Comparison of ENCODE assay signal across 12 cellular contexts in the genomic region with DNA sequence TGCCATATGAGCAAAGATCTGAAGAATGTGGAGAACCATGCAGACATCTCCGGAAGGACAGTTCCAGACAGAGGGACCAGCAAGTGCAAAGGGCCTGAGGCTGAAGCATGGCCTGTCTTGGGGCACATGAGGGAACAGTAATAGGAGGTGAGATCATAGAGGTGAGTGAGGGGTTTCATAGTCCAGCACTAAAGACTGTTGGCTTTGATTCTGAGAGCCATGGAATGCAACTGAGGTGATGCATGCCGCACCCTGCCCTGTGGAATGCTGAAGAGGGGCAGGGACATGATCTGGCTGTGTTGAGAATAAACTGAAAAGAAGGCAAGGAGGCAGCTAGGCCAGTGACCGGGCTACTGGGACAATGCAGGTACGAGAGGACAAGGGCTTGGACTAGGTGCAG.
A peak's percentile ranks its signal among the peaks of the same experiment; 100 is the strongest.
DNase-seq lines count a peak whose midpoint lies in the region; ATAC-seq and TF ChIP-seq lines count a peak whose summit lies in the region.
"Had no signal": no experiment of that assay in that cellular context is flagged by ENCODE, and none has a peak within 500 bp of the region (broad histone marks: within the 10 kb centered on the region; RNA-seq: fewer than 3 reads in every experiment).

No MANE protein-coding gene starts in this region.

- H3K9ac ChIP-seq in endodermal cell (ENCODE audit: extremely low read depth, low read length, poor library complexity, severe bottlenecking), result no peak overlapping the region

- peak overlapping the region in 3 of 4 donors; percentile 32 to 92 (median 90) for H3K27ac ChIP-seq in tibial nerve
- H3K27ac ChIP-seq in endodermal cell (ENCODE audit: low read depth, low read length), result no peak overlapping the region
- H3K27ac ChIP-seq: neutrophil had no signal

- TF ChIP-seq CTCF in tibial nerve (IDR thresholded peaks at IDR 0.05), result no peak
- no peak for TF ChIP-seq CTCF in endodermal cell (conservative IDR thresholded peaks at IDR 0.05)

- no peaks in the 10 kb centered on the region for H3K27me3 ChIP-seq in tibial nerve
- H3K27me3 ChIP-seq in endodermal cell (ENCODE audit: control insufficient read depth, insufficient read depth, low read length, poor library complexity, severe bottlenecking), result no peaks in the 10 kb centered on the region
- H3K27me3 ChIP-seq: neutrophil had no signal

- H3K4me1 Mint-ChIP-seq in activated T-cell treated with anti-CD3 and anti-CD28 coated beads, Interleukin-2, amount 50 U/mL, for 72 hours (ENCODE audit: low read depth), result peaks cover 40% of the 10 kb centered on the region
- peaks cover 48% of the 10 kb centered on the region for H3K4me1 Mint-ChIP-seq in activated naive CD8-positive, alpha-beta T cell treated with anti-CD3 and anti-CD28 coated beads, Interleukin-2, amount 10 ng/mL, durations not matched to agents 7 days and 5 days
- H3K4me1 Mint-ChIP-seq in memory B cell (peaks cover 45% of the 10 kb centered on the region), endodermal cell (no peaks in the 10 kb centered on the region)

- no peaks in the 10 kb centered on the region for H3K9me3 Mint-ChIP-seq in activated T-cell treated with anti-CD3 and anti-CD28 coated beads, Interleukin-2, amount 50 U/mL, for 72 hours
- H3K9me3 Mint-ChIP-seq in activated naive CD8-positive, alpha-beta T cell treated with anti-CD3 and anti-CD28 coated beads, Interleukin-2, amount 10 ng/mL, durations not matched to agents 7 days and 5 days, result no peaks in the 10 kb centered on the region
- H3K9me3 Mint-ChIP-seq in memory B cell, result no peaks in the 10 kb centered on the region
- H3K9me3 Mint-ChIP-seq in endodermal cell, result no peaks in the 10 kb centered on the region

- H3K27me3 Mint-ChIP-seq in activated T-cell treated with anti-CD3 and anti-CD28 coated beads, Interleukin-2, amount 50 U/mL, for 72 hours (ENCODE audit: low read depth), result no peaks in the 10 kb centered on the region
- no peaks in the 10 kb centered on the region for H3K27me3 Mint-ChIP-seq in activated naive CD8-positive, alpha-beta T cell treated with anti-CD3 and anti-CD28 coated beads, Interleukin-2, amount 10 ng/mL, durations not matched to agents 7 days and 5 days
- H3K27me3 Mint-ChIP-seq in memory B cell, result no peaks in the 10 kb centered on the region
- H3K27me3 Mint-ChIP-seq in endodermal cell (ENCODE audit: insufficient read depth), result no peaks in the 10 kb centered on the region

- POLR2A ChIA-PET in activated naive CD8-positive, alpha-beta T cell treated with anti-CD3 and anti-CD28 coated beads, Interleukin-2, amount 10 ng/mL, durations not matched to agents 7 days and 5 days (lab: Charles Lee), result interaction anchor here (0.7 to 2.1 kb wide), 2 partner anchors 17 to 26 kb away, joined by 3 to 9 read pairs; no protein-coding TSS in a partner anchor

- peaks cover 0 to 15% (median 0%) of the 10 kb centered on the region in 3 donors for H3K36me3 ChIP-seq in tibial nerve
- H3K36me3 ChIP-seq in endodermal cell (ENCODE audit: control insufficient read depth, insufficient read depth, low read length), result no peaks in the 10 kb centered on the region

- H3K9me3 ChIP-seq in tibial nerve (no peaks in the 10 kb centered on the region), endodermal cell (ENCODE audit: control insufficient read depth, low read length) (no peaks in the 10 kb centered on the region)
- H3K9me3 ChIP-seq: neutrophil had no signal

- no peak for TF ChIP-seq EP300 in tibial nerve (IDR thresholded peaks at IDR 0.05)

- no peak for ATAC-seq in activated T-cell treated with anti-CD3 and anti-CD28 coated beads, Interleukin-2, amount 50 U/mL, for 72 hours (replicated peaks in 1 of 2)
- ATAC-seq in activated naive CD8-positive, alpha-beta T cell treated with anti-CD3 and anti-CD28 coated beads, Interleukin-2, amount 10 ng/mL, durations not matched to agents 7 days and 5 days (ENCODE audit: low read depth), result no peak
- no peak for ATAC-seq in memory B cell (ENCODE audit: low read depth)

- peak overlapping the region; percentile 90 for H3K27ac Mint-ChIP-seq in activated T-cell treated with anti-CD3 and anti-CD28 coated beads, Interleukin-2, amount 50 U/mL, for 72 hours
- H3K27ac Mint-ChIP-seq in activated naive CD8-positive, alpha-beta T cell treated with anti-CD3 and anti-CD28 coated beads, Interleukin-2, amount 10 ng/mL, durations not matched to agents 7 days and 5 days, result peak overlapping the region; percentile 15
- H3K27ac Mint-ChIP-seq in memory B cell, result peak overlapping the region; percentile 82
- no peak overlapping the region for H3K27ac Mint-ChIP-seq in endodermal cell

- H3K4me1 ChIP-seq in tibial nerve (peaks cover 0 to 100% (median 62%) of the 10 kb centered on the region in 4 donors), endodermal cell (ENCODE audit: control insufficient read depth, insufficient read depth, low read length) (no peaks in the 10 kb centered on the region)

- 87 to 91% methylated on average over 4 of the region's 4 CpGs for WGBS in tibial nerve, 2 donors
- WGBS in endodermal cell (ENCODE audit: insufficient coverage in 1 of 2, insufficient read length in 1 of 2), 2 experiments, result 88 to 93% methylated on average over 3 to 4 of the region's 4 CpGs

- H3K4me3 Mint-ChIP-seq in activated T-cell treated with anti-CD3 and anti-CD28 coated beads, Interleukin-2, amount 50 U/mL, for 72 hours, result no peak overlapping the region
- H3K4me3 Mint-ChIP-seq in activated naive CD8-positive, alpha-beta T cell treated with anti-CD3 and anti-CD28 coated beads, Interleukin-2, amount 10 ng/mL, durations not matched to agents 7 days and 5 days, result no peak overlapping the region
- H3K4me3 Mint-ChIP-seq in memory B cell (no peak overlapping the region), endodermal cell (no peak overlapping the region)

- H3K4me3 ChIP-seq in tibial nerve, result no peak overlapping the region
- no peak overlapping the region for H3K4me3 ChIP-seq in endodermal cell (ENCODE audit: low read length)

- no peak for DNase-seq in activated T-cell treated with anti-CD3 and anti-CD28 coated beads, Interleukin-2, amount 50 U/mL, for 72 hours
- DNase-seq in activated T-cell treated with anti-CD3 and anti-CD28 coated beads, Interleukin-2, amount 50 U/mL, for 48 hours, result no peak
- no peak for DNase-seq in activated naive CD8-positive, alpha-beta T cell treated with anti-CD3 and anti-CD28 coated beads, Interleukin-2, amount 10 ng/mL, durations not matched to agents 7 days and 5 days
- DNase-seq in memory B cell (ENCODE audit: low spot score in 2 of 2) (no peak), tibial nerve (ENCODE audit: low spot score in 2 of 2) (no peak), NCI-H2081 (lab: John Stamatoyannopoulos, UW) (no peak), NCI-H510A treated with DMSO at 0.1 percent for 48 hours (lab: John Stamatoyannopoulos, UW) (no peak), endodermal cell (no peak)
- DNase-seq: erythroblast; NCI-H1694; stimulated activated CD4-positive, alpha-beta T cell treated with anti-CD3 and anti-CD28 coated beads, Interleukin-2, amount 100 ng/mL, for 24 hours had no signal

- no peak for TF ChIP-seq POLR2A in tibial nerve (IDR thresholded peaks at IDR 0.05)

- H3K36me3 Mint-ChIP-seq in activated T-cell treated with anti-CD3 and anti-CD28 coated beads, Interleukin-2, amount 50 U/mL, for 72 hours (ENCODE audit: insufficient read depth in 2 of 2), result peaks cover 0 to 4% of the 10 kb centered on the region in 2 donors
- H3K36me3 Mint-ChIP-seq in activated naive CD8-positive, alpha-beta T cell treated with anti-CD3 and anti-CD28 coated beads, Interleukin-2, amount 10 ng/mL, durations not matched to agents 7 days and 5 days, result peaks cover 8% of the 10 kb centered on the region
- H3K36me3 Mint-ChIP-seq in memory B cell (peaks cover 19% of the 10 kb centered on the region), endodermal cell (ENCODE audit: low read depth) (no peaks in the 10 kb centered on the region)
